Comparison of ENCODE assay signal across 11 cellular contexts in the genomic region with DNA sequence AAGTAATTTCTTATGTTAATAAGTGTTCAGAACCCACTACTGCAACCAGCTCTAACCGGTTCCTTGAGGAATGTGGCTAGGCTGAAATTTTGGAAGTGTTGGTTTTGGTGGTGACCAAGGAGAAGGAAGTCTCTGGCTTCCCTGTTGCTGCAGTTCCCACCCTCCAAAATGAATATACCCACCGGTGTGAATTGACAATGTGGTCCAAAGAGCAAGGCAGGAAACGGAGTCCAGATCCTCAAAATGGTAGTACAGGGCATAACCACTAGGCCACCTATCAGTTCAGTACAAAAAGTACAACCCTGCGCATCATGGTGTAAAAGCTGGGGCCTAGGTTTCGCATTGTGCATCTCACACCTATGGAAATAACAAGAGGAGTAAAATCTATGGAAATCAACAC. TPM values are rescaled to one million over a fixed set of nuclear protein-coding genes. Genes with fewer than 3 reads are reported as not detected.
DNase-seq lines count a peak whose midpoint lies in the region; ATAC-seq and TF ChIP-seq lines count a peak whose summit lies in the region.
"Had no signal": no experiment of that assay in that cellular context is flagged by ENCODE, and none has a peak within 500 bp of the region (broad histone marks: within the 10 kb centered on the region; RNA-seq: fewer than 3 reads in every experiment).

No MANE protein-coding gene starts in this region.

- peak overlapping the region; percentile 90 for H3K27ac Mint-ChIP-seq in stimulated activated naive CD8-positive, alpha-beta T cell treated with anti-CD3 and anti-CD28 coated beads, Interleukin-15, Interleukin-2, amounts not matched to agents 100 ng/mL and 50 ng/mL, for 24 hours
- peak overlapping the region; percentile 97 for H3K27ac Mint-ChIP-seq in activated T-helper 17 cell treated with anti-CD3 and anti-CD28 coated beads, Interleukin-2, amount 50 U/mL, for 72 hours

- H3K9me3 Mint-ChIP-seq in stimulated activated naive CD8-positive, alpha-beta T cell treated with anti-CD3 and anti-CD28 coated beads, Interleukin-15, Interleukin-2, amounts not matched to agents 100 ng/mL and 50 ng/mL, for 24 hours = no peaks in the 10 kb centered on the region
- H3K9me3 Mint-ChIP-seq in activated T-helper 17 cell treated with anti-CD3 and anti-CD28 coated beads, Interleukin-2, amount 50 U/mL, for 72 hours = no peaks in the 10 kb centered on the region

- H3K9ac ChIP-seq in iPS-20b (ENCODE audit: low read depth, low read length) = no peak overlapping the region; the same call in 1 of the 2 replicates

- H3K9me3 ChIP-seq in iPS-20b (ENCODE audit: insufficient read depth, low read depth, low read length) = no peaks in the 10 kb centered on the region
- H3K9me3 ChIP-seq in upper lobe of right lung = no peaks in the 10 kb centered on the region

- H3K36me3 ChIP-seq in iPS-20b (ENCODE audit: insufficient read depth, low read depth, low read length) (peaks cover 79% of the 10 kb centered on the region), upper lobe of right lung (peaks cover 17% of the 10 kb centered on the region)

- peaks cover 73% of the 10 kb centered on the region for H3K4me1 Mint-ChIP-seq in stimulated activated naive CD8-positive, alpha-beta T cell treated with anti-CD3 and anti-CD28 coated beads, Interleukin-15, Interleukin-2, amounts not matched to agents 100 ng/mL and 50 ng/mL, for 24 hours (ENCODE audit: low read depth)
- peaks cover 36% of the 10 kb centered on the region for H3K4me1 Mint-ChIP-seq in activated T-helper 17 cell treated with anti-CD3 and anti-CD28 coated beads, Interleukin-2, amount 50 U/mL, for 72 hours

- DNase-seq in stimulated activated naive CD8-positive, alpha-beta T cell treated with anti-CD3 and anti-CD28 coated beads, Interleukin-15, Interleukin-2, amounts not matched to agents 100 U/mL and 50 U/mL, for 24 hours = no peak
- DNase-seq in upper lobe of right lung = no peak
- DNase-seq in activated effector memory CD4-positive, alpha-beta T cell treated with Interleukin-2 at 50 U/mL for 16 hours = no peak
- DNase-seq in cerebellar cortex (ENCODE audit: low spot score) = no peak
- DNase-seq: GF-D8; NCI-H446; stimulated activated CD8-positive, alpha-beta memory T cell treated with anti-CD3 and anti-CD28 coated beads, Interleukin-4, amount 100 ng/mL, for 48 hours had no signal

- peaks cover 71% of the 10 kb centered on the region for H3K36me3 Mint-ChIP-seq in stimulated activated naive CD8-positive, alpha-beta T cell treated with anti-CD3 and anti-CD28 coated beads, Interleukin-15, Interleukin-2, amounts not matched to agents 100 ng/mL and 50 ng/mL, for 24 hours (ENCODE audit: low read depth)
- peaks cover 93% of the 10 kb centered on the region for H3K36me3 Mint-ChIP-seq in activated T-helper 17 cell treated with anti-CD3 and anti-CD28 coated beads, Interleukin-2, amount 50 U/mL, for 72 hours (ENCODE audit: low read depth)

- H3K27ac ChIP-seq in iPS-20b (ENCODE audit: low read length) = no peak overlapping the region
- peak overlapping the region; percentile 79 for H3K27ac ChIP-seq in upper lobe of right lung

- no peak for TF ChIP-seq CTCF in upper lobe of right lung (IDR thresholded peaks at IDR 0.05)

- H3K4me3 Mint-ChIP-seq in stimulated activated naive CD8-positive, alpha-beta T cell treated with anti-CD3 and anti-CD28 coated beads, Interleukin-15, Interleukin-2, amounts not matched to agents 100 ng/mL and 50 ng/mL, for 24 hours = peak overlapping the region; percentile 93
- peak overlapping the region; percentile 94 for H3K4me3 Mint-ChIP-seq in activated T-helper 17 cell treated with anti-CD3 and anti-CD28 coated beads, Interleukin-2, amount 50 U/mL, for 72 hours

- no peaks in the 10 kb centered on the region for H3K27me3 Mint-ChIP-seq in stimulated activated naive CD8-positive, alpha-beta T cell treated with anti-CD3 and anti-CD28 coated beads, Interleukin-15, Interleukin-2, amounts not matched to agents 100 ng/mL and 50 ng/mL, for 24 hours
- no peaks in the 10 kb centered on the region for H3K27me3 Mint-ChIP-seq in activated T-helper 17 cell treated with anti-CD3 and anti-CD28 coated beads, Interleukin-2, amount 50 U/mL, for 72 hours

- H3K27me3 ChIP-seq in iPS-20b (ENCODE audit: insufficient read depth, low read length) (no peaks in the 10 kb centered on the region), upper lobe of right lung (no peaks in the 10 kb centered on the region)

- intact Hi-C loops in upper lobe of right lung (cut with DNase I) = loop anchor here (10.0 kb wide), 1 partner anchor 134 kb away; a partner anchor contains a TSS

- no peak for ATAC-seq in stimulated activated naive CD8-positive, alpha-beta T cell treated with anti-CD3 and anti-CD28 coated beads, Interleukin-15, Interleukin-2, amounts not matched to agents 100 U/mL and 50 U/mL, for 24 hours
- ATAC-seq in activated T-helper 17 cell treated with anti-CD3 and anti-CD28 coated beads, Interleukin-2, amount 50 U/mL, for 72 hours (replicated peaks) = no peak
- ATAC-seq in upper lobe of right lung (no peak), HG02610 (IDR thresholded peaks at IDR 0.05; ENCODE audit: unreplicated experiment) (no peak)

- H3K4me1 ChIP-seq in iPS-20b (ENCODE audit: insufficient read depth, low read length) (peaks cover 23% of the 10 kb centered on the region), upper lobe of right lung (peaks cover 46% of the 10 kb centered on the region)

- H3K4me3 ChIP-seq in iPS-20b (ENCODE audit: low read length) (peak overlapping the region; percentile 77), upper lobe of right lung (peak overlapping the region; percentile 72)

RNA-seq across cellular contexts. Expression of a gene that starts 2.8 kb away (rescaled TPM):
- total RNA-seq in activated T-helper 17 cell treated with anti-CD3 and anti-CD28 coated beads, Interleukin-2, amount 50 U/mL, for 72 hours = 10 to 100 TPM; 57.9 to 75.4 TPM
- 54.1 TPM for total RNA-seq in upper lobe of right lung

RNA-seq across cellular contexts. Expression of a gene that starts 29.9 kb away (rescaled TPM):
- total RNA-seq in activated T-helper 17 cell treated with anti-CD3 and anti-CD28 coated beads, Interleukin-2, amount 50 U/mL, for 72 hours = 10 to 100 TPM; 43.0 to 57.4 TPM
- total RNA-seq in upper lobe of right lung = 30.2 TPM

RNA-seq across cellular contexts. Expression of a gene that starts 30.1 kb away (rescaled TPM):
- total RNA-seq in activated T-helper 17 cell treated with anti-CD3 and anti-CD28 coated beads, Interleukin-2, amount 50 U/mL, for 72 hours = 1 to 10 TPM; 3.0 to 5.4 TPM
- 3.4 TPM for total RNA-seq in upper lobe of right lung
